Comparison of ENCODE assay signal across 23 cellular contexts in genomic region chr11:6991227-6991626, GRCh38. TPM values are rescaled to one million over a fixed set of nuclear protein-coding genes. Genes with fewer than 3 reads are reported as not detected.
DNase-seq lines count a peak whose midpoint lies in the region; ATAC-seq and TF ChIP-seq lines count a peak whose summit lies in the region.
"Had no signal": no experiment of that assay in that cellular context is flagged by ENCODE, and none has a peak within 500 bp of the region (broad histone marks: within the 10 kb centered on the region; RNA-seq: fewer than 3 reads in every experiment).

No MANE protein-coding gene starts in this region.

- no peak for TF ChIP-seq CTCF in AG04450 (IDR thresholded peaks at IDR 0.05; ENCODE audit: low read depth, low read length)
- TF ChIP-seq CTCF in HFFc6 (IDR thresholded peaks at IDR 0.05) = no peak
- TF ChIP-seq CTCF in chondrocyte (IDR thresholded peaks at IDR 0.05) = no peak
- TF ChIP-seq CTCF in neural progenitor cell (IDR thresholded peaks at IDR 0.05) = no peak

- no peak for DNase-seq in AG04450 (ENCODE audit: low read depth, low spot score)
- no peak for DNase-seq in HFFc6
- DNase-seq in chondrocyte (ENCODE audit: low spot score) = peak; percentile 85
- DNase-seq in neural progenitor cell (ENCODE audit: low spot score) = peak; percentile 5
- DNase-seq in NCI-H526 treated with DMSO at 0.1 percent for 48 hours (lab: John Stamatoyannopoulos, UW) = no peak
- DNase-seq in stimulated activated CD4-positive, alpha-beta T cell treated with anti-CD3 and anti-CD28 coated beads, Interleukin-15, amount 100 ng/mL, for 24 hours = no peak
- DNase-seq: C1 segment of cervical spinal cord; CD8-positive, alpha-beta memory T cell; DMS53; MM.1S; NCI-H187; NCI-H226; NCI-H524; PC-3; RPMI8226; SIG-M5 had no signal

- H3K9me3 Mint-ChIP-seq in HFFc6 (no peaks in the 10 kb centered on the region; the same call in 1 of the 2 replicates), chondrocyte (ENCODE audit: low read depth) (peaks cover 5% of the 10 kb centered on the region), neural progenitor cell (peaks cover 4% of the 10 kb centered on the region)

- peak overlapping the region; percentile 87 for H3K27ac Mint-ChIP-seq in HFFc6
- H3K27ac Mint-ChIP-seq in chondrocyte (ENCODE audit: unreplicated experiment) = peak overlapping the region; percentile 58
- H3K27ac Mint-ChIP-seq in neural progenitor cell = peak overlapping the region; percentile 36
- H3K27ac Mint-ChIP-seq: CD8-positive, alpha-beta memory T cell had no signal

- H2AFZ ChIP-seq in neural progenitor cell (replicated peaks) = no peak overlapping the region

- no peaks in the 10 kb centered on the region for H3K4me1 ChIP-seq in neural progenitor cell

- H3K4me1 Mint-ChIP-seq in HFFc6 (ENCODE audit: low read depth) (peaks cover 50% of the 10 kb centered on the region), chondrocyte (ENCODE audit: low read depth) (peaks cover 25% of the 10 kb centered on the region), neural progenitor cell (peaks cover 11% of the 10 kb centered on the region)
- H3K4me1 Mint-ChIP-seq: CD8-positive, alpha-beta memory T cell had no signal

- H3K4me3 ChIP-seq in AG04450 (ENCODE audit: low read depth, low read length) = no peak overlapping the region
- no peak overlapping the region for H3K4me3 ChIP-seq in neural progenitor cell
- H3K4me3 ChIP-seq: GM12878 had no signal

- no peaks in the 10 kb centered on the region for H3K9me3 ChIP-seq in AG04450 (ENCODE audit: control insufficient read depth, insufficient read depth, low read length)
- H3K9me3 ChIP-seq in neural progenitor cell (ENCODE audit: low read depth) = no peaks in the 10 kb centered on the region

- H3K36me3 Mint-ChIP-seq in HFFc6 (ENCODE audit: low read depth) (peaks cover 4% of the 10 kb centered on the region; the same call in 1 of the 2 replicates), chondrocyte (ENCODE audit: low read depth) (peaks cover 4% of the 10 kb centered on the region), neural progenitor cell (no peaks in the 10 kb centered on the region)
- H3K36me3 Mint-ChIP-seq: CD8-positive, alpha-beta memory T cell had no signal

- ATAC-seq in HG03354 (IDR thresholded peaks at IDR 0.05; ENCODE audit: poor library complexity, severe bottlenecking, unreplicated experiment) (no peak), GM18909 (IDR thresholded peaks at IDR 0.05; ENCODE audit: poor library complexity, unreplicated experiment) (no peak)
- ATAC-seq: GM12878, HepG2, PC-3, SK-N-SH treated with all-trans-retinoic acid at 6 μM for 48 hours had no signal

- POLR2A ChIA-PET in AG04450 (lab: Yijun Ruan, JAX) = interaction anchor here (3.3 kb wide), 1 partner anchor 29 kb away, joined by 17 read pairs; the partner anchor contains the start of genes NLRP14 and ZNF214

- H3K79me2 ChIP-seq in neural progenitor cell (ENCODE audit: low read depth) = no peaks in the 10 kb centered on the region

- H3K9ac ChIP-seq in neural progenitor cell = no peak overlapping the region

- CTCF ChIA-PET in AG04450 (lab: Charles Lee) = no interaction called here

- H3K27me3 ChIP-seq in AG04450 (ENCODE audit: control insufficient read depth, insufficient read depth, low read length) (no peaks in the 10 kb centered on the region), neural progenitor cell (no peaks in the 10 kb centered on the region)

- H3K27ac ChIP-seq in AG04450 (ENCODE audit: low read depth, low read length) (peak overlapping the region; percentile 83), neural progenitor cell (no peak overlapping the region)

- H3K36me3 ChIP-seq in neural progenitor cell = no peaks in the 10 kb centered on the region

- no peaks in the 10 kb centered on the region for H4K20me1 ChIP-seq in neural progenitor cell (ENCODE audit: low read depth)

- peak overlapping the region; percentile 72; the same call in 1 of the 2 replicates for H3K4me3 Mint-ChIP-seq in HFFc6
- H3K4me3 Mint-ChIP-seq in chondrocyte (ENCODE audit: unreplicated experiment) = no peak overlapping the region
- H3K4me3 Mint-ChIP-seq in neural progenitor cell = no peak overlapping the region
- H3K4me3 Mint-ChIP-seq: CD8-positive, alpha-beta memory T cell had no signal

- no peaks in the 10 kb centered on the region for H3F3A ChIP-seq in neural progenitor cell (ENCODE audit: low read depth)

- H3K4me2 ChIP-seq in neural progenitor cell = no peak overlapping the region

- no peaks in the 10 kb centered on the region for H3K27me3 Mint-ChIP-seq in HFFc6 (ENCODE audit: insufficient read depth)
- H3K27me3 Mint-ChIP-seq in chondrocyte (ENCODE audit: low read depth) = no peaks in the 10 kb centered on the region
- no peaks in the 10 kb centered on the region for H3K27me3 Mint-ChIP-seq in neural progenitor cell (ENCODE audit: insufficient read depth, low read depth)

RNA-seq across cellular contexts. Expression of gene ZNF214, which starts 28.9 kb away (rescaled TPM):
- 1.9 and 3.4 TPM in 2 replicates for polyA plus RNA-seq in AG04450 (2011; rRNA removed)
- 9.1 and 12.7 TPM in 2 replicates for polyA minus RNA-seq in AG04450 (2011; rRNA and poly(A)+ RNA removed)
- 1 to 10 TPM in 5 of 6 experiments, under 1 TPM in 1; 0.85 to 2.0 (median 1.7) TPM for total RNA-seq in HFFc6 (2021; fragmentation: NEBNext Ultra II Directional; extraction: Animal tissue kit (Norgen Biotek cat#: 25700))
- total RNA-seq in chondrocyte = 1.4 to 3.1 TPM (median 2.5 TPM) in 3 replicates
- 13.2 and 19.6 TPM in 2 replicates for total RNA-seq in neural progenitor cell (ENCODE audit: low replicate concordance)
- total RNA-seq: CD8-positive, alpha-beta memory T cell had no signal
- polyA plus RNA-seq: CD8-positive, alpha-beta memory T cell; GM12878 had no signal

RNA-seq across cellular contexts. Expression of gene NLRP14, which starts 29.1 kb away (rescaled TPM):
- 0.02 and 0.06 TPM in 2 replicates for polyA plus RNA-seq in AG04450 (2011; rRNA removed)
- polyA minus RNA-seq in AG04450 (2011; rRNA and poly(A)+ RNA removed) = 0.09 and 0.14 TPM in 2 replicates
- under 1 TPM in 1 of 6 experiments, not detected in 5; 0.06 TPM for total RNA-seq in HFFc6 (2021; fragmentation: NEBNext Ultra II Directional; extraction: Animal tissue kit (Norgen Biotek cat#: 25700))
- total RNA-seq in chondrocyte = 0.05 TPM in 1 of 3 replicates, not detected in the others
- total RNA-seq in neural progenitor cell (ENCODE audit: low replicate concordance) = 1.3 and 1.8 TPM in 2 replicates
- total RNA-seq: A673; CD8-positive, alpha-beta memory T cell; H1; HepG2 had no signal
- polyA plus RNA-seq: CD8-positive, alpha-beta memory T cell; HepG2 had no signal

Comparison
In these comparisons a context has a peak if more than half of its experiments do, and no peak if none do; other contexts are left out.
1. DNase-seq: peak in chondrocyte (single experiment) and neural progenitor cell (single experiment); none in AG04450 (single experiment), HFFc6 (single experiment), NCI-H526 treated with DMSO at 0.1 percent for 48 hours (single experiment) and stimulated activated CD4-positive, alpha-beta T cell treated with anti-CD3 and anti-CD28 coated beads, Interleukin-15, amount 100 ng/mL, for 24 hours (single experiment).
2. H3K27ac Mint-ChIP-seq: peak in every context shown above with its lines; median percentile 87 in HFFc6; 58 in chondrocyte; 36 in neural progenitor cell.